Comparison of ENCODE assay signal across 9 cellular contexts in the genomic region with DNA sequence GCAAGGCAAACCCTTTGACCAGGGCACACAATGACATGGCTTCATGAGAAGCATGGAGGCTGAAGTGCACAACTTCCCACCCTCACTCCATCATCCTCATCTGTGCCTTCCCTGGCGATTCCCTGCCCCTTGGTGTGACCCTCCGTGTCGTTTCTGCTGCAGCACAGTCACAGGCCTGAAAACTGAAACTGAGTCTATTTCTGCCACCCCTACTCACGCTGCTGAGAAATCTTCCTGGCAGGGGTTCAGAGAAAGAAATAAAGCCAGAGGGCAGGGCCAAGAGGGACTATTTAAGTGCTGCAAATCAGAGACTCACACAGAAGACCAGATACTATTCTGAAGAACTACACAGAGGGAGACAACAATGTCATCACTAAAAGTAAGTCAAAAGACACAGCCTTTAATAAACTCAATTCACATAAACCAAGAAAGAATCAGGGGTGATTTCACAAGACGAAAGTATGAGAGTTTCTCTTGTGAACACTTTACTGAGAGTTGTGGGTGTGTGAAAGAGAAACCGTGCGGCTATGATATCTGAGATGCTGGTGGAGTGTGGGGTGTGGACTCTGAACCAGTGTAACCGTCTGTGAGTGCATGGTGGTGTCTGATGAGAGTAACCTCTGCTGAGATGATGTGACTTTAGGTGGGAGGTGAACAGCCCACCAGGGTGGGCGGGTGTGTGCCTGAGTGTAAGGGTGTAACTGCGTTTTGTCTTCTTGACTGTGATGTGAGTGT. TPM values are rescaled to one million over a fixed set of nuclear protein-coding genes. Genes with fewer than 3 reads are reported as not detected.
DNase-seq lines count a peak whose midpoint lies in the region; ATAC-seq and TF ChIP-seq lines count a peak whose summit lies in the region.
"Had no signal": no experiment of that assay in that cellular context is flagged by ENCODE, and none has a peak within 500 bp of the region (broad histone marks: within the 10 kb centered on the region; RNA-seq: fewer than 3 reads in every experiment).

No MANE protein-coding gene starts in this region.

- POLR2A ChIA-PET in RWPE1 (lab: Yijun Ruan, JAX; ENCODE audit: low non-redundant PET): no interaction called here

- H3K36me3 ChIP-seq in suprapubic skin: no peaks in the 10 kb centered on the region

- H3K27me3 ChIP-seq in suprapubic skin: no peaks in the 10 kb centered on the region

- peak; percentile 32 for DNase-seq in activated T-helper 9 cell treated with anti-CD3 and anti-CD28 coated beads, Interleukin-2, amount 50 U/mL, for 16 hours (ENCODE audit: low read depth)
- peak; percentile 43 to 54 for DNase-seq in stimulated activated CD4-positive, alpha-beta T cell treated with anti-CD3 and anti-CD28 coated beads, Interleukin-4, amount 100 ng/mL, for 4 hours
- DNase-seq in iPS-NIHi7 (ENCODE audit: extremely low spot score) (no peak), RWPE1 (ENCODE audit: low spot score) (no peak), ureter (ENCODE audit: low spot score) (no peak), suprapubic skin (ENCODE audit: low spot score in 2 of 2) (no peak)
- DNase-seq: naive B cell had no signal

- H3K9me3 ChIP-seq in suprapubic skin: no peaks in the 10 kb centered on the region

- TF ChIP-seq CTCF in RWPE1 (conservative IDR thresholded peaks at IDR 0.05; ENCODE audit: low read depth) (no peak), suprapubic skin (IDR thresholded peaks at IDR 0.05) (no peak)

- no peak for TF ChIP-seq EP300 in suprapubic skin (IDR thresholded peaks at IDR 0.05)

- ATAC-seq in GM19025 (IDR thresholded peaks at IDR 0.05; ENCODE audit: low read depth, unreplicated experiment) (peak; percentile 71), HG03064 (IDR thresholded peaks at IDR 0.05; ENCODE audit: low read depth, unreplicated experiment) (peak; percentile 50)

- 32% methylated on average over 10 of the region's 10 CpGs for WGBS in suprapubic skin

- H3K4me1 ChIP-seq in suprapubic skin: peaks cover 9% of the 10 kb centered on the region

- no peak overlapping the region for H3K27ac ChIP-seq in RWPE1
- no peak overlapping the region for H3K27ac ChIP-seq in suprapubic skin

- H3K4me3 ChIP-seq in suprapubic skin: no peak overlapping the region

- TF ChIP-seq POLR2A in suprapubic skin (IDR thresholded peaks at IDR 0.05): no peak

- CTCF ChIA-PET in RWPE1 (lab: Yijun Ruan, JAX): no interaction called here

RNA-seq across cellular contexts. Expression of gene LGALS16, which starts 23.5 kb away (rescaled TPM):
- not detected for total RNA-seq in ureter
- not detected for total RNA-seq in suprapubic skin

RNA-seq across cellular contexts. Expression of gene LGALS14, which starts 25.1 kb away (rescaled TPM):
- total RNA-seq in ureter: not detected
- not detected for total RNA-seq in suprapubic skin

RNA-seq across cellular contexts. Expression of gene CLC, which starts 58.6 kb away (rescaled TPM):
- total RNA-seq in ureter: not detected
- not detected for total RNA-seq in suprapubic skin

Comparison
In these comparisons a context has a peak if more than half of its experiments do, and no peak if none do; other contexts are left out.
1. DNase-seq: peak in activated T-helper 9 cell treated with anti-CD3 and anti-CD28 coated beads, Interleukin-2, amount 50 U/mL, for 16 hours (single experiment) and stimulated activated CD4-positive, alpha-beta T cell treated with anti-CD3 and anti-CD28 coated beads, Interleukin-4, amount 100 ng/mL, for 4 hours (2 of 2); none in iPS-NIHi7 (single experiment), RWPE1 (single experiment), ureter (single experiment) and suprapubic skin (0 of 2).